ENCODE assay signal across 8 cellular contexts in genomic region chr3:51520906-51521730, GRCh38. TPM values are rescaled to one million over a fixed set of nuclear protein-coding genes. Genes with fewer than 3 reads are reported as not detected.
DNase-seq lines count a peak whose midpoint lies in the region; ATAC-seq and TF ChIP-seq lines count a peak whose summit lies in the region.
"Not testable (repeated sequence)": the region's sequence is repeated elsewhere in the genome, so short reads cannot be mapped to it uniquely, and the experiment has no call there.

No MANE protein-coding gene starts in this region.

- peak; percentile 86 for ATAC-seq in GM18868 (IDR thresholded peaks at IDR 0.05; ENCODE audit: unreplicated experiment)
- peak; percentile 82 for ATAC-seq in GM19452 (IDR thresholded peaks at IDR 0.05; ENCODE audit: unreplicated experiment)
- ATAC-seq in GM21723 (IDR thresholded peaks at IDR 0.05; ENCODE audit: unreplicated experiment) = peak; percentile 79
- peak; percentile 68 for ATAC-seq in HG02852 (IDR thresholded peaks at IDR 0.05; ENCODE audit: unreplicated experiment)
- ATAC-seq in HG03108 (IDR thresholded peaks at IDR 0.05; ENCODE audit: unreplicated experiment) = peak; percentile 91
- ATAC-seq in HG03520 (IDR thresholded peaks at IDR 0.05; ENCODE audit: unreplicated experiment) = peak; percentile 79
- peak; percentile 89 to 90 for ATAC-seq in naive B cell (ENCODE audit: low read depth in 2 of 2)

- peak overlapping the region in 1 of 8 donors; percentile 9 for H3K4me3 Mint-ChIP-seq in naive B cell

- TF ChIP-seq CTCF in GM10266 (IDR thresholded peaks at IDR 0.05; ENCODE audit: control insufficient read depth, insufficient read depth, low read depth, missing control alignments) = not testable (repeated sequence)

- peaks cover 7 to 17% (median 8%) of the 10 kb centered on the region in 3 donors for H3K4me1 Mint-ChIP-seq in naive B cell

- H3K27ac Mint-ChIP-seq in naive B cell = peak overlapping the region in 3 of 6 donors; percentile 6 to 67 (median 7)

- not testable (repeated sequence) for H3K36me3 Mint-ChIP-seq in naive B cell

- peak; percentile 49 for DNase-seq in GM10266 (ENCODE audit: extremely low spot score)
- peak; percentile 35 for DNase-seq in naive B cell

- not testable (repeated sequence) for H3K9me3 Mint-ChIP-seq in naive B cell

- not testable (repeated sequence) for H3K27me3 Mint-ChIP-seq in naive B cell

RNA-seq across cellular contexts. Expression of gene RAD54L2, which starts 17.4 kb away (rescaled TPM):
- polyA plus RNA-seq in naive B cell (ENCODE audit: low read depth in 6 of 6) = 10 to 100 TPM in 4 of 6 donors, 1 to 10 TPM in 2; 4.7 to 20.4 (median 12.8) TPM

RNA-seq across cellular contexts. Expression of gene DCAF1, which starts 21.3 kb away (rescaled TPM):
- 10 to 100 TPM in 3 of 6 donors, 1 to 10 TPM in 3; 4.1 to 17.1 (median 10.4) TPM for polyA plus RNA-seq in naive B cell (ENCODE audit: low read depth in 6 of 6)

Comparison
In these comparisons a context has a peak if more than half of its experiments do, and no peak if none do; other contexts are left out.
1. Peak in every context shown above with its lines: DNase-seq and ATAC-seq.